Comparison of ENCODE assay signal across 8 cellular contexts in the genomic region with DNA sequence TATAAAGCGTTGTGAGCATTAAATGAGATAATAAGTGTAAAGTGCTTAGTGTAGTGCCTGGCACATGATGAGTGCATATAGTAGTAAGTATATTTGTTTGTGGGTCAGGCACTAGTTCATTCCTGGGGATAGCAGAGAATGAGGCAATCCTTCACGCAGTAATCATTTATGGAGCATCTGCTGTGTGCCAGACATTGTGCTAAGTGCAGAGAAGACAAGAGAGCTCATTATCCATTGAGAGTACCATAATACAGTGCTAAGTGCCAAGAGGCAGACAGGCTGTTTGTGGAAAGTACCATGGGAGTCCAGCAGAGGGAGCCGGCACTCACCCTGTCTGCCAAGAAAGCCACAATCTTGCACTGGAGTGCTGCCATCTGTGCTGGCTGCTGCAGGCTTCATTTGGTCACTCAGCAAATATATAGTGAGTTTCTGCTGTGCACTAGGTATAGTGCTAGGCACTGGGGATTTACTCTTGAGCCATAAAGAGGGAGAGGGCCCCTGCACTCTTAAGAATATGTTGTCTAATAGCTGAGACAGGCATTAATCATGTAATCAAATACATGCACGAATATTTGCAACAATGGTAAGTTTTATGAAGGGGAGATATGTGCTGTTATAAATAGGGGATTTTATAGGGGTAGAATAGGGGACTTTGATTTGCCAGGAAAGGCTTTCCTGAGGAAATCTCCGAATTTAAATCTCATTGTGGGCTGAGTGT. TPM values are rescaled to one million over a fixed set of nuclear protein-coding genes. Genes with fewer than 3 reads are reported as not detected.
A peak's percentile ranks its signal among the peaks of the same experiment; 100 is the strongest.
DNase-seq lines count a peak whose midpoint lies in the region; ATAC-seq and TF ChIP-seq lines count a peak whose summit lies in the region.

No MANE protein-coding gene starts in this region.

- H3K9me3 Mint-ChIP-seq in activated CD4-positive, alpha-beta T cell treated with anti-CD3 and anti-CD28 coated beads, Interleukin-2, amount 10 ng/mL, durations not matched to agents 7 days and 5 days = no peaks in the 10 kb centered on the region

- peak; percentile 82 to 95 (median 94) for TF ChIP-seq CTCF in right lobe of liver (IDR thresholded peaks at IDR 0.05)

- TF ChIP-seq POLR2A in right lobe of liver (IDR thresholded peaks at IDR 0.05) = no peak

- no peak overlapping the region for H3K4me3 ChIP-seq in right lobe of liver

- POLR2A ChIA-PET in activated CD4-positive, alpha-beta T cell treated with anti-CD3 and anti-CD28 coated beads, Interleukin-2, amount 10 ng/mL, durations not matched to agents 7 days and 5 days (lab: Charles Lee) = interaction anchor here (0.6 kb wide), 1 partner anchor 10 kb away, joined by 4 read pairs; no protein-coding TSS in a partner anchor

- DNase-seq in DMS 273 (lab: John Stamatoyannopoulos, UW; ENCODE audit: unreplicated experiment) (peak; percentile 92), NCI-H526 treated with DMSO at 0.1 percent for 48 hours (lab: John Stamatoyannopoulos, UW) (peak; percentile 58), right lobe of liver (peak; percentile 84 to 92 (median 88))
- DNase-seq in activated CD4-positive, alpha-beta T cell treated with anti-CD3 and anti-CD28 coated beads, Interleukin-2, amount 10 ng/mL, durations not matched to agents 7 days and 5 days = peak; percentile 78
- peak in 2 of 3 experiments; percentile 32 to 44 for DNase-seq in stimulated activated CD4-positive, alpha-beta T cell treated with anti-CD3 and anti-CD28 coated beads, TNF-alpha, amount 100 ng/mL, for 4 hours (ENCODE audit: low read depth in 3 of 3)

- H3K4me1 ChIP-seq in right lobe of liver = peaks cover 0 to 22% (median 0%) of the 10 kb centered on the region in 4 donors

- peak overlapping the region; percentile 41 for H3K27ac Mint-ChIP-seq in activated CD4-positive, alpha-beta T cell treated with anti-CD3 and anti-CD28 coated beads, Interleukin-2, amount 10 ng/mL, durations not matched to agents 7 days and 5 days

- H3K27me3 Mint-ChIP-seq in activated CD4-positive, alpha-beta T cell treated with anti-CD3 and anti-CD28 coated beads, Interleukin-2, amount 10 ng/mL, durations not matched to agents 7 days and 5 days = no peaks in the 10 kb centered on the region

- no peak overlapping the region for H3K4me3 Mint-ChIP-seq in activated CD4-positive, alpha-beta T cell treated with anti-CD3 and anti-CD28 coated beads, Interleukin-2, amount 10 ng/mL, durations not matched to agents 7 days and 5 days

- intact Hi-C loops in right lobe of liver (cut with DNase I) = loop anchor here in 1 of 2 donors (10.0 kb wide), 1 partner anchor 343 kb away; no protein-coding TSS in a partner anchor

- H3K36me3 Mint-ChIP-seq in activated CD4-positive, alpha-beta T cell treated with anti-CD3 and anti-CD28 coated beads, Interleukin-2, amount 10 ng/mL, durations not matched to agents 7 days and 5 days (ENCODE audit: low read depth) = peaks cover 47% of the 10 kb centered on the region

- CTCF ChIA-PET in activated CD4-positive, alpha-beta T cell treated with anti-CD3 and anti-CD28 coated beads, Interleukin-2, amount 10 ng/mL, durations not matched to agents 7 days and 5 days (lab: Charles Lee) = interaction anchor here (0.6 to 4.5 kb wide), 10 partner anchors 7 to 338 kb away, joined by 3 to 43 read pairs (median 4); partner anchors contain the start of genes MROH8 and RPN2

- no peaks in the 10 kb centered on the region for H3K9me3 ChIP-seq in right lobe of liver

- H3K4me1 Mint-ChIP-seq in activated CD4-positive, alpha-beta T cell treated with anti-CD3 and anti-CD28 coated beads, Interleukin-2, amount 10 ng/mL, durations not matched to agents 7 days and 5 days = peaks cover 75% of the 10 kb centered on the region

- ATAC-seq in HG03045 (IDR thresholded peaks at IDR 0.05; ENCODE audit: unreplicated experiment) = peak; percentile 54
- ATAC-seq in right lobe of liver = peak; percentile 97 to 99 (median 98)
- ATAC-seq in HG03520 (IDR thresholded peaks at IDR 0.05; ENCODE audit: unreplicated experiment) = no peak

- no peaks in the 10 kb centered on the region for H3K27me3 ChIP-seq in right lobe of liver

- 19% methylated on average over 5 of the region's 5 CpGs for WGBS in right lobe of liver (ENCODE audit: insufficient coverage, low coverage, low lambda C conversion rate, missing lambda C conversion rate)

- H3K36me3 ChIP-seq in right lobe of liver = peaks cover 0 to 2% (median 0%) of the 10 kb centered on the region in 4 donors

- H3K27ac ChIP-seq in cingulate gyrus (ENCODE audit: low read depth, low read length) = peak overlapping the region; percentile 62
- H3K27ac ChIP-seq in right lobe of liver = no peak overlapping the region

RNA-seq across cellular contexts. Expression of gene MROH8, which starts 12.9 kb away (rescaled TPM):
- 1 to 10 TPM; 2.5 to 3.0 TPM for total RNA-seq in activated CD4-positive, alpha-beta T cell treated with anti-CD3 and anti-CD28 coated beads, Interleukin-2, amount 10 ng/mL, durations not matched to agents 7 days and 5 days
- 1 to 10 TPM; 1.1 to 5.2 (median 2.2) TPM for total RNA-seq in right lobe of liver

RNA-seq across cellular contexts. Expression of gene RPN2, which starts 13.2 kb away (rescaled TPM):
- 100 to 1,000 TPM; 154 to 176 TPM for total RNA-seq in activated CD4-positive, alpha-beta T cell treated with anti-CD3 and anti-CD28 coated beads, Interleukin-2, amount 10 ng/mL, durations not matched to agents 7 days and 5 days
- total RNA-seq in right lobe of liver = 100 to 1,000 TPM in 5 of 6 experiments, 10 to 100 TPM in 1; 91.7 to 188 (median 148) TPM

Comparison
In these comparisons a context has a peak if more than half of its experiments do, and no peak if none do; other contexts are left out.
1. DNase-seq: peak in every context shown above with its lines; median percentile 92 in DMS 273; 88 in right lobe of liver; 78 in activated CD4-positive, alpha-beta T cell treated with anti-CD3 and anti-CD28 coated beads, Interleukin-2, amount 10 ng/mL, durations not matched to agents 7 days and 5 days; 58 in NCI-H526 treated with DMSO at 0.1 percent for 48 hours; 38 in stimulated activated CD4-positive, alpha-beta T cell treated with anti-CD3 and anti-CD28 coated beads, TNF-alpha, amount 100 ng/mL, for 4 hours.